Comparison of ENCODE assay signal across 21 cellular contexts in the genomic region with DNA sequence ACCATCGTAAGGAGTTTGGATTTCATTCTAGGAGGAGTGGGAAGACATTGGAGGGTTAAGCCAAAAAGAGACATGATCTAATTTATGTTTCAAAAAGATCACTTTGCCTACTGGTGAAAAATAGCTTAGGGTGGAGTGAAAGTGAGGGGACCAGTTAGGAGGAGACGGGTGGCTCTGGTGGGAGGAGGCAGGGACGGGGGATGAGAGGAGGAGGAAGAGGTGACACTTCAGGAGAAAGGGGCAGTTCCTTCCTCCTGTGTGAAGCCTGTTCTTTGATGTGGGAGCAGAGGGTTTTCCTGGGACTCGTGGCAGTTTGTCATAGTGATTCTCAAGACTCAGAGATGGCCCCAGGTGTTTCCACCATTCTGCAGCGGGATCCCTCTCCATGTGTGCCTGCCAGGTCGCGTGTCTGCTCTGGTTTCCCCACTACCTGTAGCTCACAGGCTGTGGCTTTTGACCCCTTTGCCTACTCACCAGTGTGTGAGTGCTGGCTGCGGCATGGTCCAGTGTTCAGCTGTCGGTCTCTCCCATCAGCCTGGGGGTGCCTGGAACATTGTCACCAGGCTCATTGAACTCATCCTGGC.
"Had no signal": no experiment of that assay in that cellular context is flagged by ENCODE, and none has a peak within 500 bp of the region (broad histone marks: within the 10 kb centered on the region; RNA-seq: fewer than 3 reads in every experiment).

No MANE protein-coding gene starts in this region.

- H3K36me3 Mint-ChIP-seq: activated CD8-positive, alpha-beta memory T cell treated with anti-CD3 and anti-CD28 coated beads, Interleukin-2, amount 10 ng/mL, durations not matched to agents 7 days and 5 days; natural killer cell; WTC11 had no signal

- H3K4me1 Mint-ChIP-seq: activated CD4-positive, alpha-beta T cell treated with anti-CD3 and anti-CD28 coated beads for 36 hours; natural killer cell had no signal

- DNase-seq: activated CD4-positive, alpha-beta T cell treated with anti-CD3 and anti-CD28 coated beads for 36 hours; activated CD4-positive, alpha-beta T cell treated with anti-CD3 and anti-CD28 coated beads, Interleukin-2, amount 50 U/mL, for 48 hours; activated CD8-positive, alpha-beta memory T cell treated with anti-CD3 and anti-CD28 coated beads, Interleukin-2, amount 10 ng/mL, durations not matched to agents 7 days and 5 days; activated gamma-delta T cell; activated T-cell treated with anti-CD3 and anti-CD28 coated beads for 4 hours; anterior cingulate cortex; heart left ventricle; left ventricle myocardium superior; mammary epithelial cell; midbrain; natural killer cell; ovary; stimulated activated CD4-positive, alpha-beta T cell treated with anti-CD3 and anti-CD28 coated beads, Interleukin-4, amount 100 ng/mL, for 24 hours; T1000 had no signal

- H3K4me3 Mint-ChIP-seq: activated CD4-positive, alpha-beta T cell treated with anti-CD3 and anti-CD28 coated beads for 36 hours; activated CD8-positive, alpha-beta memory T cell treated with anti-CD3 and anti-CD28 coated beads, Interleukin-2, amount 10 ng/mL, durations not matched to agents 7 days and 5 days; natural killer cell; stimulated activated naive CD8-positive, alpha-beta T cell treated with anti-CD3 and anti-CD28 coated beads, Interleukin-15, Interleukin-2, amounts not matched to agents 100 ng/mL and 50 ng/mL, for 24 hours; WTC11 had no signal

- H3K9me3 Mint-ChIP-seq: natural killer cell; stimulated activated naive CD8-positive, alpha-beta T cell treated with anti-CD3 and anti-CD28 coated beads, Interleukin-15, Interleukin-2, amounts not matched to agents 100 ng/mL and 50 ng/mL, for 24 hours; WTC11 had no signal

- H3K27ac Mint-ChIP-seq: activated CD4-positive, alpha-beta T cell treated with anti-CD3 and anti-CD28 coated beads for 36 hours; activated CD8-positive, alpha-beta memory T cell treated with anti-CD3 and anti-CD28 coated beads, Interleukin-2, amount 10 ng/mL, durations not matched to agents 7 days and 5 days; natural killer cell; stimulated activated naive CD8-positive, alpha-beta T cell treated with anti-CD3 and anti-CD28 coated beads, Interleukin-15, Interleukin-2, amounts not matched to agents 100 ng/mL and 50 ng/mL, for 24 hours; WTC11 had no signal

- H3K4me3 ChIP-seq: body of pancreas, gastroesophageal sphincter, heart left ventricle, ovary, prostate gland, suprapubic skin, tibial nerve had no signal

- ATAC-seq: activated CD4-positive, alpha-beta T cell treated with anti-CD3 and anti-CD28 coated beads for 36 hours; activated CD8-positive, alpha-beta memory T cell treated with anti-CD3 and anti-CD28 coated beads, Interleukin-2, amount 10 ng/mL, durations not matched to agents 7 days and 5 days; body of pancreas; gastroesophageal sphincter; heart left ventricle; left ventricle myocardium superior; natural killer cell; WTC11 had no signal
